Comparison of ENCODE assay signal across 27 cellular contexts in genomic region chr18:36594621-36595020, GRCh38.
"Had no signal": no experiment of that assay in that cellular context is flagged by ENCODE, and none has a peak within 500 bp of the region (broad histone marks: within the 10 kb centered on the region; RNA-seq: fewer than 3 reads in every experiment).

No MANE protein-coding gene starts in this region.

- H3K27ac Mint-ChIP-seq: activated B cell treated with CpG ODN at 0.5 μM for 24 hours; activated CD4-positive, alpha-beta T cell treated with anti-CD3 and anti-CD28 coated beads, Interleukin-2, amount 10 ng/mL, durations not matched to agents 24 days and 14 days; activated CD8-positive, alpha-beta memory T cell treated with anti-CD3 and anti-CD28 coated beads, Interleukin-2, amount 10 ng/mL, durations not matched to agents 7 days and 5 days; activated naive CD8-positive, alpha-beta T cell treated with anti-CD3 and anti-CD28 coated beads, Interleukin-2, amount 50 U/mL, for 24 hours; activated T-cell treated with anti-CD3 and anti-CD28 coated beads, Interleukin-2, amount 50 U/mL, for 24 hours; IgD-negative memory B cell; T-helper 1 cell treated with Interleukin-12 subunit alpha and Interleukin-12 subunit beta and Interleukin-4 antibody, amounts not matched to agents 30 μg/mL and 1 μg/mL, for 36 hours had no signal

- H3K9me3 ChIP-seq: MG63, Peyer's patch had no signal

- H3K4me1 Mint-ChIP-seq: activated B cell treated with CpG ODN at 0.5 μM for 24 hours; activated CD4-positive, alpha-beta T cell treated with anti-CD3 and anti-CD28 coated beads, Interleukin-2, amount 10 ng/mL, durations not matched to agents 24 days and 14 days; activated CD8-positive, alpha-beta memory T cell treated with anti-CD3 and anti-CD28 coated beads, Interleukin-2, amount 10 ng/mL, durations not matched to agents 7 days and 5 days; activated naive CD8-positive, alpha-beta T cell treated with anti-CD3 and anti-CD28 coated beads, Interleukin-2, amount 50 U/mL, for 24 hours; IgD-negative memory B cell had no signal

- ATAC-seq: activated CD8-positive, alpha-beta memory T cell treated with anti-CD3 and anti-CD28 coated beads, Interleukin-2, amount 10 ng/mL, durations not matched to agents 7 days and 5 days; activated naive CD4-positive, alpha-beta T cell treated with anti-CD3 and anti-CD28 coated beads, Interleukin-2, amount 50 U/mL, for 72 hours; activated naive CD8-positive, alpha-beta T cell treated with anti-CD3 and anti-CD28 coated beads, Interleukin-2, amount 50 U/mL, for 24 hours had no signal

- H3K27me3 Mint-ChIP-seq: activated CD4-positive, alpha-beta T cell treated with anti-CD3 and anti-CD28 coated beads, Interleukin-2, amount 10 ng/mL, durations not matched to agents 24 days and 14 days; activated CD8-positive, alpha-beta memory T cell treated with anti-CD3 and anti-CD28 coated beads, Interleukin-2, amount 10 ng/mL, durations not matched to agents 7 days and 5 days; activated naive CD8-positive, alpha-beta T cell treated with anti-CD3 and anti-CD28 coated beads, Interleukin-2, amount 50 U/mL, for 24 hours; activated T-cell treated with anti-CD3 and anti-CD28 coated beads, Interleukin-2, amount 50 U/mL, for 24 hours; brain had no signal

- H3K4me3 Mint-ChIP-seq: activated B cell treated with CpG ODN at 0.5 μM for 24 hours; activated CD4-positive, alpha-beta T cell treated with anti-CD3 and anti-CD28 coated beads, Interleukin-2, amount 10 ng/mL, durations not matched to agents 24 days and 14 days; activated CD8-positive, alpha-beta memory T cell treated with anti-CD3 and anti-CD28 coated beads, Interleukin-2, amount 10 ng/mL, durations not matched to agents 7 days and 5 days; activated naive CD8-positive, alpha-beta T cell treated with anti-CD3 and anti-CD28 coated beads, Interleukin-2, amount 50 U/mL, for 24 hours; activated T-cell treated with anti-CD3 and anti-CD28 coated beads, Interleukin-2, amount 50 U/mL, for 24 hours; brain; IgD-negative memory B cell; T-helper 1 cell treated with Interleukin-12 subunit alpha and Interleukin-12 subunit beta and Interleukin-4 antibody, amounts not matched to agents 30 μg/mL and 1 μg/mL, for 36 hours had no signal

- H3K9ac ChIP-seq: KMS-11 had no signal

- H3K4me3 ChIP-seq: MG63, Peyer's patch had no signal

- H3K36me3 Mint-ChIP-seq: activated CD8-positive, alpha-beta memory T cell treated with anti-CD3 and anti-CD28 coated beads, Interleukin-2, amount 10 ng/mL, durations not matched to agents 7 days and 5 days; activated naive CD4-positive, alpha-beta T cell treated with anti-CD3 and anti-CD28 coated beads, Interleukin-2, amount 50 U/mL, for 72 hours; IgD-negative memory B cell had no signal

- H3K27me3 ChIP-seq: MG63, Peyer's patch had no signal

- H3K36me3 ChIP-seq: MG63, Peyer's patch had no signal

- DNase-seq: activated B cell treated with CpG ODN at 0.5 μM for 24 hours; activated CD4-positive, alpha-beta T cell treated with anti-CD3 and anti-CD28 coated beads for 1 hour; activated CD4-positive, alpha-beta T cell treated with anti-CD3 and anti-CD28 coated beads, Interleukin-2, amount 10 ng/mL, durations not matched to agents 24 days and 14 days; activated CD4-positive, alpha-beta T cell treated with anti-CD3 and anti-CD28 coated beads, Interleukin-2, amount 50 U/mL, for 48 hours; activated CD8-positive, alpha-beta memory T cell treated with anti-CD3 and anti-CD28 coated beads, Interleukin-2, amount 10 ng/mL, durations not matched to agents 7 days and 5 days; activated effector memory CD4-positive, alpha-beta T cell treated with anti-CD3 and anti-CD28 coated beads, Interleukin-2, amount 50 U/mL, for 16 hours; activated naive CD4-positive, alpha-beta T cell treated with Interleukin-2 at 50 U/mL for 16 hours; activated naive CD8-positive, alpha-beta T cell treated with anti-CD3 and anti-CD28 coated beads, Interleukin-2, amount 50 U/mL, for 24 hours; activated T-cell treated with anti-CD3 and anti-CD28 coated beads, Interleukin-2, amount 50 U/mL, for 24 hours; amniotic stem cell; MG63; MV-4-11; NCI-H1092 treated with DMSO at 0.1 percent for 48 hours; NCI-H1417 treated with DMSO at 0.1 percent for 48 hours; NCI-H1694; NCI-H2029; NCI-H345; NCI-H510A treated with DMSO at 0.1 percent for 48 hours; NCI-H69; Peyer's patch; SHP77 treated with DMSO at 0.1 percent for 48 hours had no signal

- H3K4me2 ChIP-seq: KMS-11 had no signal

- H3K27ac ChIP-seq: KMS-11, Peyer's patch, RWPE1 had no signal

- H3K9me3 Mint-ChIP-seq: activated B cell treated with CpG ODN at 0.5 μM for 24 hours; activated CD4-positive, alpha-beta T cell treated with anti-CD3 and anti-CD28 coated beads, Interleukin-2, amount 10 ng/mL, durations not matched to agents 24 days and 14 days; activated naive CD4-positive, alpha-beta T cell treated with anti-CD3 and anti-CD28 coated beads, Interleukin-2, amount 50 U/mL, for 72 hours; activated naive CD8-positive, alpha-beta T cell treated with anti-CD3 and anti-CD28 coated beads, Interleukin-2, amount 50 U/mL, for 24 hours; activated T-cell treated with anti-CD3 and anti-CD28 coated beads, Interleukin-2, amount 50 U/mL, for 24 hours; brain; IgD-negative memory B cell; T-helper 1 cell treated with Interleukin-12 subunit alpha and Interleukin-12 subunit beta and Interleukin-4 antibody, amounts not matched to agents 30 μg/mL and 1 μg/mL, for 36 hours had no signal
